8 cellular contexts compared by ENCODE assay signal in genomic region chr9:134099123-134099761, GRCh38. TPM values are rescaled to one million over a fixed set of nuclear protein-coding genes. Genes with fewer than 3 reads are reported as not detected.
DNase-seq lines count a peak whose midpoint lies in the region; ATAC-seq, FAIRE-seq and TF ChIP-seq lines count a peak whose summit lies in the region.

No MANE protein-coding gene starts in this region.

- H4K91ac ChIP-seq in IMR-90 (ENCODE audit: insufficient read depth, low read depth, low read length) = no peak overlapping the region

- H3K9ac ChIP-seq in IMR-90 (ENCODE audit: low read depth, low read length) = no peak overlapping the region

- H3K4me2 ChIP-seq in IMR-90 (ENCODE audit: low read depth, low read length) = no peak overlapping the region

- in situ Hi-C loops in IMR-90 (cut with MboI; ENCODE audit: low sequenced_read_pairs) = no loop called here

- H3K79me1 ChIP-seq in IMR-90 (ENCODE audit: low read depth in 1 of 2, low read length in 2 of 2) = no peaks in the 10 kb centered on the region

- H3K27ac ChIP-seq in IMR-90 (ENCODE audit: insufficient read depth, low read length) = no peak overlapping the region
- H3K27ac ChIP-seq in RWPE2 (ENCODE audit: poor library complexity, severe bottlenecking) = no peak overlapping the region

- H2AK5ac ChIP-seq in IMR-90 (ENCODE audit: low read depth, low read length) = no peak overlapping the region

- H3K9me1 ChIP-seq in IMR-90 (ENCODE audit: insufficient read depth, low read length) = no peaks in the 10 kb centered on the region

- no peak overlapping the region for H4K8ac ChIP-seq in IMR-90 (ENCODE audit: low read depth in 2 of 2, low read length in 2 of 2)

- TF ChIP-seq RAD21 in IMR-90 (IDR thresholded peaks at IDR 0.05; ENCODE audit: low read length) = peak; percentile 63

- no peak overlapping the region for H2BK120ac ChIP-seq in IMR-90 (ENCODE audit: low read depth, low read length)

- no peak overlapping the region for H3K4me3 ChIP-seq in IMR-90 (ENCODE audit: insufficient read depth, low read depth, low read length)
- H3K4me3 ChIP-seq in RWPE2 (ENCODE audit: severe bottlenecking) = no peak overlapping the region

- no peaks in the 10 kb centered on the region for H3K36me3 ChIP-seq in IMR-90 (ENCODE audit: control insufficient read depth, insufficient read depth, low read length)
- H3K36me3 ChIP-seq in RWPE2 (ENCODE audit: low read depth) = no peaks in the 10 kb centered on the region

- no TSS peak for BruUV-seq in IMR-90 (replicated peaks; lab: Mats Ljungman, UMichigan)

- no peak overlapping the region for H2BK20ac ChIP-seq in IMR-90 (ENCODE audit: low read depth, low read length)

- WGBS in IMR-90 (ENCODE audit: extremely low coverage in 2 of 2, insufficient read length in 1 of 2), 2 experiments = no CpG with 5 or more reads among the region's 13 CpGs

- TF ChIP-seq CTCF in D721Med (IDR thresholded peaks at IDR 0.05; ENCODE audit: insufficient read depth, missing control alignments) = peak; percentile 60
- peak; percentile 57 for TF ChIP-seq CTCF in IMR-90 (conservative IDR thresholded peaks at IDR 0.05; ENCODE audit: low read depth, low read length)
- peak; percentile 75 for TF ChIP-seq CTCF in RWPE2 (IDR thresholded peaks at IDR 0.05; ENCODE audit: poor library complexity, severe bottlenecking)

- H3K4me1 ChIP-seq in IMR-90 (ENCODE audit: control insufficient read depth, insufficient read depth, low read length) = no peaks in the 10 kb centered on the region
- no peaks in the 10 kb centered on the region for H3K4me1 ChIP-seq in RWPE2 (ENCODE audit: insufficient read depth, poor library complexity, severe bottlenecking)

- H2BK5ac ChIP-seq in IMR-90 (ENCODE audit: low read depth, low read length, poor library complexity, severe bottlenecking) = no peak overlapping the region

- ATAC-seq in IMR-90 (ENCODE audit: low read depth) (peak; percentile 65), RWPE2 (ENCODE audit: low read depth) (peak; percentile 42), left ventricle myocardium superior (peak; percentile 42), HG02885 (IDR thresholded peaks at IDR 0.05; ENCODE audit: poor library complexity, unreplicated experiment) (no peak)

- H3K56ac ChIP-seq in IMR-90 (ENCODE audit: extremely low read depth, insufficient read depth, low read length) = no peak overlapping the region

- H3K18ac ChIP-seq in IMR-90 (ENCODE audit: low read depth, low read length) = no peak overlapping the region

- peak; percentile 45 for DNase-seq in D721Med (ENCODE audit: insufficient read length, low spot score)
- DNase-seq in IMR-90 = peak; percentile 8
- DNase-seq in RWPE2 (ENCODE audit: low spot score) = no peak
- DNase-seq in activated T-helper 9 cell treated with anti-CD3 and anti-CD28 coated beads, Interleukin-2, amount 50 U/mL, for 16 hours (ENCODE audit: low read depth) = peak; percentile 17
- no peak for DNase-seq in left ventricle myocardium superior
- peak; percentile 26 to 53 for DNase-seq in stimulated activated CD4-positive, alpha-beta T cell treated with anti-CD3 and anti-CD28 coated beads, Interleukin-15, amount 100 ng/mL, for 48 hours (ENCODE audit: low read depth in 2 of 2)
- DNase-seq in retina = no peak

- H3K9me3 ChIP-seq in IMR-90 (ENCODE audit: control insufficient read depth, insufficient read depth, low read length) (peaks cover 5% of the 10 kb centered on the region; the same call in 1 of the 2 replicates), RWPE2 (ENCODE audit: severe bottlenecking) (no peaks in the 10 kb centered on the region)

- H3K27me3 ChIP-seq in IMR-90 (ENCODE audit: control insufficient read depth, insufficient read depth, low read length) (peaks cover 13% of the 10 kb centered on the region), RWPE2 (ENCODE audit: insufficient read depth, poor library complexity, severe bottlenecking) (no peaks in the 10 kb centered on the region)

- H2AK9ac ChIP-seq in IMR-90 (replicated peaks; ENCODE audit: low read depth, low read length, poor library complexity) = no peak overlapping the region

- intact Hi-C loops in IMR-90 (cut with micrococcal nuclease) = no loop called here
- intact Hi-C loops in left ventricle myocardium superior (cut with micrococcal nuclease) = no loop called here

- CTCF ChIA-PET in IMR-90 (lab: Yijun Ruan, JAX) = interaction anchor here (0.7 to 1.6 kb wide), 2 partner anchors 92 to 317 kb away, joined by 3 read pairs; no protein-coding TSS in a partner anchor

- H2AFZ ChIP-seq in IMR-90 (replicated peaks; ENCODE audit: low read length, poor library complexity) = no peak overlapping the region

- no peaks in the 10 kb centered on the region for H4K20me1 ChIP-seq in IMR-90 (ENCODE audit: insufficient read depth, low read length)

- no peak for TF ChIP-seq POLR2A in IMR-90 (IDR thresholded peaks at IDR 0.05; ENCODE audit: low read depth, low read length)

- H3K14ac ChIP-seq in IMR-90 (replicated peaks; ENCODE audit: low read depth, low read length) = no peak overlapping the region

- no peak overlapping the region for H2BK15ac ChIP-seq in IMR-90 (ENCODE audit: low read depth, low read length)

- dilution Hi-C loops in IMR-90 (cut with HindIII; ENCODE audit: low sequenced_read_pairs, unreplicated experiment) = no loop called here

- H4K5ac ChIP-seq in IMR-90 (ENCODE audit: low read depth, low read length) = no peak overlapping the region

- no peak for FAIRE-seq in D721Med (lab: Jason Lieb, UNC)

- POLR2A ChIA-PET in IMR-90 (lab: Charles Lee; ENCODE audit: unreplicated experiment) = no interaction called here

- no peak overlapping the region for H3K4ac ChIP-seq in IMR-90 (ENCODE audit: low read depth, low read length)

- no peak overlapping the region for H3K23ac ChIP-seq in IMR-90 (ENCODE audit: low read depth, low read length)

TF ChIP-seq in IMR-90, 13 proteins besides CTCF, POLR2A, EP300 and RAD21:
- TF ChIP-seq CEBPB (IDR thresholded peaks at IDR 0.05; ENCODE audit: low read depth, low read length) (no peak), SMC3 (IDR thresholded peaks at IDR 0.05; ENCODE audit: low read depth, low read length) (peak; percentile 47)

RNA-seq across cellular contexts. Expression of gene BRD3, which starts 31.4 kb away (rescaled TPM):
- 2.2 and 3.6 TPM in 2 replicates for total RNA-seq in IMR-90 (2012; rRNA removed)
- polyA plus RNA-seq in IMR-90 (2012; rRNA removed) = 7.1 and 7.2 TPM in 2 replicates
- polyA plus RNA-seq in IMR-90 (2012; cell fraction: cytosol; rRNA removed) = 10.8 and 13.9 TPM in 2 replicates
- 16.3 and 23.7 TPM in 2 replicates for polyA plus RNA-seq in IMR-90 (2012; cell fraction: nucleus; rRNA removed; ENCODE audit: low replicate concordance)
- total RNA-seq in left ventricle myocardium superior = 28.7 TPM

RNA-seq across cellular contexts. Expression of gene WDR5, which starts 36.6 kb away (rescaled TPM):
- total RNA-seq in IMR-90 (2012; rRNA removed) = 18.3 and 19.2 TPM in 2 replicates
- polyA plus RNA-seq in IMR-90 (2012; rRNA removed) = 25.7 and 26.6 TPM in 2 replicates
- 18.5 and 20.0 TPM in 2 replicates for polyA plus RNA-seq in IMR-90 (2012; cell fraction: cytosol; rRNA removed)
- polyA plus RNA-seq in IMR-90 (2012; cell fraction: nucleus; rRNA removed; ENCODE audit: low replicate concordance) = 55.4 and 56.4 TPM in 2 replicates
- 19.6 TPM for total RNA-seq in left ventricle myocardium superior

Comparison
In these comparisons a context has a peak if more than half of its experiments do, and no peak if none do; other contexts are left out.
1. DNase-seq: peak in D721Med (single experiment), IMR-90 (single experiment), activated T-helper 9 cell treated with anti-CD3 and anti-CD28 coated beads, Interleukin-2, amount 50 U/mL, for 16 hours (single experiment) and stimulated activated CD4-positive, alpha-beta T cell treated with anti-CD3 and anti-CD28 coated beads, Interleukin-15, amount 100 ng/mL, for 48 hours (2 of 2); none in RWPE2 (single experiment), left ventricle myocardium superior (single experiment) and retina (single experiment).
2. Peak in every context shown above with its lines, with median percentiles within 50 percentile points of each other: CTCF ChIP-seq.